In the genomic region with DNA sequence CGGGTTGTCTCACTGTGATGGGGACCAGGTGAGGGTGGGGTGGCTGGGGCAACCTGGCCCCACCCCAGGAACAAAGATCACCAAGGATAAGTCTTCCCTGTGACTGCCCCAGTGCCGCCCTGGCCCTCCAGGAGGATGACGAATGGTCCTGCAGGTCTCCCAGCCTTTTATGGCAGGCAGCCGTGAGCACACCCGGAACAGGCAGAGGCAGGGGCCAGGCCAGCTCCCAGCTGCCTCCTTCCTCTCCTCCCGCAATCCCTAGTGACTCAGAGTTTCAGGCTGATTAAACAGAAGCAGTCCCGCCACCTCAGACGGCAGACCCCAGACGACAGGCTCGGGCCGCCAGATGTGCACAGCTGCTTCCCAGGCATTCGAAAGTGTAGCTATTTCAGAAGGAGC, we compare ENCODE assay signal across 9 cellular contexts. TPM values are rescaled to one million over a fixed set of nuclear protein-coding genes. Genes with fewer than 3 reads are reported as not detected.
DNase-seq lines count a peak whose midpoint lies in the region; ATAC-seq and TF ChIP-seq lines count a peak whose summit lies in the region.
"Had no signal": no experiment of that assay in that cellular context is flagged by ENCODE, and none has a peak within 500 bp of the region (broad histone marks: within the 10 kb centered on the region; RNA-seq: fewer than 3 reads in every experiment).

No MANE protein-coding gene starts in this region.

- POLR2A ChIA-PET in activated B cell treated with CpG ODN at 0.5 μM for 24 hours (lab: Charles Lee) = interaction anchor here (0.6 to 1.4 kb wide), 2 partner anchors 9 to 934 kb away, joined by 3 to 4 read pairs; no protein-coding TSS in a partner anchor

- H3K27me3 ChIP-seq in right atrium auricular region (no peaks in the 10 kb centered on the region), smooth muscle cell (ENCODE audit: low read depth) (no peaks in the 10 kb centered on the region)

- peak overlapping the region; percentile 24 for H3K27ac Mint-ChIP-seq in activated B cell treated with CpG ODN at 0.5 μM for 24 hours

- DNase-seq in HK-2 (ENCODE audit: unreplicated experiment) (peak; percentile 88), activated B cell treated with CpG ODN at 0.5 μM for 24 hours (no peak), right atrium auricular region (ENCODE audit: low spot score) (peak; percentile 79), smooth muscle cell (lab: John Stamatoyannopoulos, UW; ENCODE audit: unreplicated experiment) (peak; percentile 43), NCI-H1105 (lab: John Stamatoyannopoulos, UW) (no peak), NCI-H146 treated with DMSO at 0.1 percent for 48 hours (lab: John Stamatoyannopoulos, UW; ENCODE audit: unreplicated experiment) (no peak)
- DNase-seq in activated CD4-positive, alpha-beta T cell treated with anti-CD3 and anti-CD28 coated beads, Interleukin-2, amount 50 U/mL, for 48 hours = no peak

- no peaks in the 10 kb centered on the region for H3K9me3 Mint-ChIP-seq in activated B cell treated with CpG ODN at 0.5 μM for 24 hours
- H3K9me3 Mint-ChIP-seq: neural crest cell had no signal

- no peak overlapping the region for H3K4me3 Mint-ChIP-seq in activated B cell treated with CpG ODN at 0.5 μM for 24 hours

- H3K79me2 ChIP-seq in smooth muscle cell (ENCODE audit: low read depth) = peaks cover 53% of the 10 kb centered on the region

- H3K4me1 Mint-ChIP-seq in activated B cell treated with CpG ODN at 0.5 μM for 24 hours = peaks cover 24% of the 10 kb centered on the region

- H3K4me3 ChIP-seq in right atrium auricular region = no peak overlapping the region
- H3K4me3 ChIP-seq in smooth muscle cell = no peak overlapping the region

- CTCF ChIA-PET in activated B cell treated with CpG ODN at 0.5 μM for 24 hours (lab: Charles Lee) = no interaction called here

- H3F3A ChIP-seq in smooth muscle cell (ENCODE audit: low read depth) = peaks cover 16% of the 10 kb centered on the region

- H3K4me1 ChIP-seq in right atrium auricular region (peaks cover 0 to 62% of the 10 kb centered on the region in 2 donors), smooth muscle cell (ENCODE audit: low read depth) (peaks cover 28% of the 10 kb centered on the region)

- peaks cover 79% of the 10 kb centered on the region for H4K20me1 ChIP-seq in smooth muscle cell (ENCODE audit: low read depth)

- ATAC-seq in activated B cell treated with CpG ODN at 0.5 μM for 24 hours (ENCODE audit: low read depth) (no peak), HG02763 (IDR thresholded peaks at IDR 0.05; ENCODE audit: unreplicated experiment) (no peak)

- H3K4me2 ChIP-seq in smooth muscle cell = peak overlapping the region; percentile 28

- WGBS in smooth muscle cell (ENCODE audit: low lambda C conversion rate) = 6% methylated on average over 12 of the region's 12 CpGs

- peak overlapping the region; percentile 51 for H3K9ac ChIP-seq in smooth muscle cell (ENCODE audit: low read depth)

- intact Hi-C loops in activated B cell treated with CpG ODN at 0.5 μM for 24 hours (cut with micrococcal nuclease) = no loop called here

- no peaks in the 10 kb centered on the region for H3K27me3 Mint-ChIP-seq in activated B cell treated with CpG ODN at 0.5 μM for 24 hours

- TF ChIP-seq CTCF in activated B cell treated with CpG ODN at 0.5 μM for 24 hours (IDR thresholded peaks at IDR 0.05) (no peak), right atrium auricular region (IDR thresholded peaks at IDR 0.05) (no peak), smooth muscle cell (IDR thresholded peaks at IDR 0.05; ENCODE audit: borderline replicate concordance, insufficient read depth, poor library complexity, severe bottlenecking) (no peak)

- H2AFZ ChIP-seq in smooth muscle cell (ENCODE audit: low read depth) = no peak overlapping the region

- H3K36me3 Mint-ChIP-seq in activated B cell treated with CpG ODN at 0.5 μM for 24 hours (ENCODE audit: low read depth) = peaks cover 33% of the 10 kb centered on the region

- H3K36me3 ChIP-seq in right atrium auricular region (peaks cover 48% of the 10 kb centered on the region), smooth muscle cell (ENCODE audit: low read depth) (no peaks in the 10 kb centered on the region)

- H3K27ac ChIP-seq in right atrium auricular region (peak overlapping the region; percentile 97), smooth muscle cell (ENCODE audit: low read depth) (peak overlapping the region; percentile 90)

- H3K9me3 ChIP-seq in right atrium auricular region (no peaks in the 10 kb centered on the region), smooth muscle cell (replicated peaks; ENCODE audit: low read depth) (no peaks in the 10 kb centered on the region)

RNA-seq across cellular contexts. Expression of a gene that starts 13.3 kb away (rescaled TPM):
- total RNA-seq in activated B cell treated with CpG ODN at 0.5 μM for 24 hours (27.3 and 31.1 TPM in 2 replicates), right atrium auricular region (100 to 1,000 TPM; 234 to 256 TPM), smooth muscle cell (167 and 238 TPM in 2 replicates)
- 124 and 277 TPM in 2 replicates for polyA plus RNA-seq in smooth muscle cell

RNA-seq across cellular contexts. Expression of a gene that starts 38.6 kb away (rescaled TPM):
- 0.76 and 1.9 TPM in 2 replicates for total RNA-seq in activated B cell treated with CpG ODN at 0.5 μM for 24 hours
- 10 to 100 TPM; 15.4 to 16.2 TPM for total RNA-seq in right atrium auricular region
- 77.4 and 98.6 TPM in 2 replicates for total RNA-seq in smooth muscle cell
- 149 and 186 TPM in 2 replicates for polyA plus RNA-seq in smooth muscle cell

RNA-seq across cellular contexts. Expression of a gene that starts 38.7 kb away (rescaled TPM):
- 0.10 and 0.11 TPM in 2 replicates for total RNA-seq in activated B cell treated with CpG ODN at 0.5 μM for 24 hours
- total RNA-seq in right atrium auricular region = under 1 TPM in 1 of 2 donors, not detected in 1; 0.08 TPM
- 0.04 and 0.36 TPM in 2 replicates for total RNA-seq in smooth muscle cell
- 0.54 and 0.73 TPM in 2 replicates for polyA plus RNA-seq in smooth muscle cell

RNA-seq across cellular contexts. Expression of a gene that starts 39.6 kb away (rescaled TPM):
- total RNA-seq in activated B cell treated with CpG ODN at 0.5 μM for 24 hours = 0.54 and 0.86 TPM in 2 replicates
- total RNA-seq in right atrium auricular region = 10 to 100 TPM; 24.7 to 35.1 TPM
- 603 and 724 TPM in 2 replicates for total RNA-seq in smooth muscle cell
- 253 and 289 TPM in 2 replicates for polyA plus RNA-seq in smooth muscle cell

Comparison
In these comparisons a context has a peak if more than half of its experiments do, and no peak if none do; other contexts are left out.
1. DNase-seq: peak in HK-2 (single experiment), right atrium auricular region (single experiment) and smooth muscle cell (single experiment); none in activated B cell treated with CpG ODN at 0.5 μM for 24 hours (single experiment), activated CD4-positive, alpha-beta T cell treated with anti-CD3 and anti-CD28 coated beads, Interleukin-2, amount 50 U/mL, for 48 hours (0 of 2), NCI-H1105 (single experiment) and NCI-H146 treated with DMSO at 0.1 percent for 48 hours (single experiment).